25 cellular contexts compared by ENCODE assay signal in the genomic region with DNA sequence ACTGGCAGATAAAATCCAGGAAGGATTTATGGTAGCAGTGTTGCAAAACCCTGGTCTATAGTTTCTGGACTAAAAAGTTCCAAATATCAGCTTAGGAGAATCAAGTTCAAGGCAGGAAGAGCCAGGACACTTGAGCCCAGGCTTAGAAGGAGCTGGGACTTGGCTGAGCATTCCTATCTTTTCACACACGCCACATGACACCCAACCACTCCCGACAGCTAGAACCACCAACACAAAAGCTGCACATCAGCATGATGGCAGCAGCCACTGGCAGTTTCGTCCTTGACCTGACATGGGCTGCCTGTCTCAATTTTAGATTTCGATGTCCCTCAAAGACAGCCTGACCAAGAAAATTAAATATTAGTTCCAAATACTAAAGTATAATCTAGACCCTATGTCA. TPM values are rescaled to one million over a fixed set of nuclear protein-coding genes. Genes with fewer than 3 reads are reported as not detected.
"Had no signal": no experiment of that assay in that cellular context is flagged by ENCODE, and none has a peak within 500 bp of the region (broad histone marks: within the 10 kb centered on the region; RNA-seq: fewer than 3 reads in every experiment).

No MANE protein-coding gene starts in this region.

- H3K27ac Mint-ChIP-seq: activated CD4-positive, alpha-beta memory T cell treated with anti-CD3 and anti-CD28 coated beads for 36 hours; activated CD8-positive, alpha-beta memory T cell treated with anti-CD3 and anti-CD28 coated beads, Interleukin-2, amount 10 ng/mL, durations not matched to agents 7 days and 5 days; activated naive CD8-positive, alpha-beta T cell treated with anti-CD3 and anti-CD28 coated beads, Interleukin-2, amount 10 ng/mL, durations not matched to agents 7 days and 5 days; dendritic cell treated with granulocyte-macrophage colony-stimulating factor and Interleukin-4, amounts not matched to agents 40 ng/mL and 50 ng/mL, for 4 days; nephron had no signal

- H3K9me3 Mint-ChIP-seq: activated CD4-positive, alpha-beta memory T cell treated with anti-CD3 and anti-CD28 coated beads for 36 hours; activated naive CD8-positive, alpha-beta T cell treated with anti-CD3 and anti-CD28 coated beads, Interleukin-2, amount 10 ng/mL, durations not matched to agents 7 days and 5 days; activated T-cell treated with anti-CD3 and anti-CD28 coated beads, Interleukin-2, amount 50 U/mL, for 4 hours; dendritic cell treated with granulocyte-macrophage colony-stimulating factor and Interleukin-4, amounts not matched to agents 40 ng/mL and 50 ng/mL, for 4 days; nephron had no signal

- DNase-seq: activated CD4-positive, alpha-beta memory T cell treated with anti-CD3 and anti-CD28 coated beads for 36 hours; activated CD4-positive, CD25-positive, alpha-beta regulatory T cell treated with anti-CD3 and anti-CD28 coated beads, Interleukin-2, amount 50 U/mL, for 72 hours; activated CD8-positive, alpha-beta memory T cell treated with anti-CD3 and anti-CD28 coated beads, Interleukin-2, amount 10 ng/mL, durations not matched to agents 7 days and 5 days; activated gamma-delta T cell; activated naive CD8-positive, alpha-beta T cell treated with anti-CD3 and anti-CD28 coated beads, Interleukin-2, amount 10 ng/mL, durations not matched to agents 7 days and 5 days; activated T-cell treated with anti-CD3 and anti-CD28 coated beads, Interleukin-2, amount 50 U/mL, for 4 hours; aorta; effector memory CD4-positive, alpha-beta T cell; hippocampal formation; kidney; left ventricle myocardium inferior; nucleus accumbens; posterior cingulate gyrus; stimulated activated CD4-positive, alpha-beta T cell treated with anti-CD3 and anti-CD28 coated beads, Interleukin-15, amount 100 ng/mL, for 24 hours; stimulated activated CD4-positive, alpha-beta T cell treated with anti-CD3 and anti-CD28 coated beads, Interleukin-4, amount 100 ng/mL, for 1 hour; stimulated activated naive CD8-positive, alpha-beta T cell treated with anti-CD3 and anti-CD28 coated beads, Interleukin-15, Interleukin-2, amounts not matched to agents 100 U/mL and 50 U/mL, for 24 hours; transverse colon had no signal

- ATAC-seq: activated CD8-positive, alpha-beta memory T cell treated with anti-CD3 and anti-CD28 coated beads, Interleukin-2, amount 10 ng/mL, durations not matched to agents 7 days and 5 days; activated T-cell treated with anti-CD3 and anti-CD28 coated beads, Interleukin-2, amount 50 U/mL, for 4 hours; stimulated activated naive CD8-positive, alpha-beta T cell treated with anti-CD3 and anti-CD28 coated beads, Interleukin-15, Interleukin-2, amounts not matched to agents 100 U/mL and 50 U/mL, for 24 hours had no signal

- H3K27ac ChIP-seq: left ventricle myocardium inferior, right atrium auricular region, transverse colon, vagina had no signal

- H3K27me3 ChIP-seq: right atrium auricular region, transverse colon, vagina had no signal

- H3K4me1 ChIP-seq: left ventricle myocardium inferior, right atrium auricular region, transverse colon had no signal

- H3K4me1 Mint-ChIP-seq: activated CD8-positive, alpha-beta memory T cell treated with anti-CD3 and anti-CD28 coated beads, Interleukin-2, amount 10 ng/mL, durations not matched to agents 7 days and 5 days; activated naive CD8-positive, alpha-beta T cell treated with anti-CD3 and anti-CD28 coated beads, Interleukin-2, amount 10 ng/mL, durations not matched to agents 7 days and 5 days; nephron had no signal

- H3K27me3 Mint-ChIP-seq: activated CD4-positive, alpha-beta memory T cell treated with anti-CD3 and anti-CD28 coated beads for 36 hours; activated CD8-positive, alpha-beta memory T cell treated with anti-CD3 and anti-CD28 coated beads, Interleukin-2, amount 10 ng/mL, durations not matched to agents 7 days and 5 days; activated naive CD8-positive, alpha-beta T cell treated with anti-CD3 and anti-CD28 coated beads, Interleukin-2, amount 10 ng/mL, durations not matched to agents 7 days and 5 days had no signal

- H3K4me3 Mint-ChIP-seq: activated CD4-positive, alpha-beta memory T cell treated with anti-CD3 and anti-CD28 coated beads for 36 hours; activated CD8-positive, alpha-beta memory T cell treated with anti-CD3 and anti-CD28 coated beads, Interleukin-2, amount 10 ng/mL, durations not matched to agents 7 days and 5 days; activated naive CD8-positive, alpha-beta T cell treated with anti-CD3 and anti-CD28 coated beads, Interleukin-2, amount 10 ng/mL, durations not matched to agents 7 days and 5 days; activated T-cell treated with anti-CD3 and anti-CD28 coated beads, Interleukin-2, amount 50 U/mL, for 4 hours; dendritic cell treated with granulocyte-macrophage colony-stimulating factor and Interleukin-4, amounts not matched to agents 40 ng/mL and 50 ng/mL, for 4 days; nephron had no signal

- H3K36me3 Mint-ChIP-seq: activated naive CD8-positive, alpha-beta T cell treated with anti-CD3 and anti-CD28 coated beads, Interleukin-2, amount 10 ng/mL, durations not matched to agents 7 days and 5 days had no signal

- H3K4me3 ChIP-seq: left ventricle myocardium inferior, right atrium auricular region, skin epidermis, transverse colon, vagina had no signal

- H3K9me3 ChIP-seq: left ventricle myocardium inferior, right atrium auricular region, transverse colon, vagina had no signal

RNA-seq across cellular contexts. Expression of gene LARGE2, which starts 14.2 kb away (rescaled TPM):
- total RNA-seq: cerebellum, glomerular endothelial cell, left ventricle myocardium inferior had no signal

RNA-seq across cellular contexts. Expression of gene FREY1, which starts 29.6 kb away (rescaled TPM):
- total RNA-seq: epithelial cell of proximal tubule, left ventricle myocardium inferior, vagina had no signal
